13 cellular contexts compared by ENCODE assay signal in the genomic region with DNA sequence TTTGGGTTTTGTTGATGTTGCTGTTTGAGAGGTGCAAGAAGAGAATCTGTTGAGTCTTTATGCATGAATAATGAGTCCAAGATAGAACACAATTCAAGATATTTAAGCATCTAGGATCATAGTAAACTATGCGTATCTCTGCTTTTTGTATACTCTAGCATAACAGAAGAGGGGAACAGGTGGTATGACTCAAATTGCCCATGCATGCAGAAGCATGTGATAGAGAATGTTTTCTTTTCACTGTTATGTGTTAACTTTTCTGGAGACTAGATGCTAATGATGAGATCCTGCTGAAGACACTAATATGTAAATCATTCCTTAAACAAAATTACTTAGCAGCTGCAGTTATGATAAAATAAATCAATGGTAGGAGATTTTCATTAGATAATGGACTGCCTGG.
DNase-seq lines count a peak whose midpoint lies in the region; ATAC-seq, FAIRE-seq and TF ChIP-seq lines count a peak whose summit lies in the region.
"Had no signal": no experiment of that assay in that cellular context is flagged by ENCODE, and none has a peak within 500 bp of the region (broad histone marks: within the 10 kb centered on the region; RNA-seq: fewer than 3 reads in every experiment).

No MANE protein-coding gene starts in this region.

- ATAC-seq in GM19463 (IDR thresholded peaks at IDR 0.05; ENCODE audit: unreplicated experiment) (peak; percentile 28), HG02852 (IDR thresholded peaks at IDR 0.05; ENCODE audit: unreplicated experiment) (peak; percentile 58), HG03575 (IDR thresholded peaks at IDR 0.05; ENCODE audit: extremely low read depth, insufficient number of reproducible peaks, low FRiP score, unreplicated experiment) (peak; percentile 67), HG03025 (IDR thresholded peaks at IDR 0.05; ENCODE audit: low FRiP score, unreplicated experiment) (no peak)
- no peak for ATAC-seq in activated CD4-positive, CD25-positive, alpha-beta regulatory T cell treated with anti-CD3 and anti-CD28 coated beads, Interleukin-2, amount 50 U/mL, for 24 hours

- no peak for TF ChIP-seq POLR2A in GM12891 (IDR thresholded peaks at IDR 0.05; ENCODE audit: low read depth, low read length)

- peak; percentile 56 for FAIRE-seq in GM12891 (lab: Jason Lieb, UNC)
- FAIRE-seq in RCC 7860 (lab: Jason Lieb, UNC) = no peak

- DNase-seq in GM12891 (ENCODE audit: insufficient read length, low spot score) (no peak), RCC 7860 (ENCODE audit: low spot score) (no peak)
- DNase-seq in stimulated activated CD4-positive, alpha-beta T cell treated with anti-CD3 and anti-CD28 coated beads, Interleukin-2, amount 100 ng/mL, for 48 hours = no peak
- DNase-seq: activated CD8-positive, alpha-beta memory T cell treated with anti-CD3 and anti-CD28 coated beads for 24 hours; activated naive CD4-positive, alpha-beta T cell treated with anti-CD3 and anti-CD28 coated beads, Interleukin-2, amount 10 ng/mL, durations not matched to agents 7 days and 5 days; hypothalamus; NCI-H2227 treated with DMSO at 0.1 percent for 48 hours; spleen had no signal

TF ChIP-seq in GM12891, 5 proteins besides CTCF, POLR2A, EP300 and RAD21:
- TF ChIP-seq PAX5 (IDR thresholded peaks at IDR 0.05; ENCODE audit: insufficient read depth, low read length, severe bottlenecking) = no peak
TF ChIP-seq in GM12891: peak in this region for 0.

Comparison
In these comparisons a context has a peak if more than half of its experiments do, and no peak if none do; other contexts are left out.
1. ATAC-seq: peak in GM19463 (single experiment), HG02852 (single experiment) and HG03575 (single experiment); none in activated CD4-positive, CD25-positive, alpha-beta regulatory T cell treated with anti-CD3 and anti-CD28 coated beads, Interleukin-2, amount 50 U/mL, for 24 hours (0 of 2) and HG03025 (single experiment).